In genomic region chr10:103277713-103278299, GRCh38 we compare ENCODE assay signal across 1 cellular context.
A peak's percentile ranks its signal among the peaks of the same experiment; 100 is the strongest.
TF ChIP-seq lines count a peak whose summit lies in the region.

No MANE protein-coding gene starts in this region.

TF ChIP-seq in GM23338, 12 proteins besides CTCF, POLR2A, EP300 and RAD21 (continued from another document):
- TF ChIP-seq REST (IDR thresholded peaks at IDR 0.05; ENCODE audit: unreplicated experiment) = peak; percentile 7
